Comparison of ENCODE assay signal across 19 cellular contexts in the genomic region with DNA sequence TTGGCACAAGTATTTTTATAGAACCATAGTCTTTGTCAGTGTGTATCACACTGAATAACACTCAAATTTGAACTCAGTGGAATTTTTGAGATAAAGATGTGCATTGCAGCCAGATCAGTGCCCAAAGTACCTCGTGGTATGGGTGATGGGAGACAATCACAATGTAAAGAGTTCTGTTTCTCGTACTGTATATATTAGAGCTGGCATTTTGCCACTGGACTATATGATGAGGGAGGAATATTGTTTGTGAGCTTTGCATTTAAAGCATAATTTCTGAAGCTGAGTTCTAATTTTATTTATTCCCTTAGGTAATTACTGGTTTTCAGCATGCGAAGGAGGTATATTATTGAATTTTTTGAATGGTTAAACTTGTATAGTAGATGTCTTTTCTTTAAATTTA. TPM values are rescaled to one million over a fixed set of nuclear protein-coding genes. Genes with fewer than 3 reads are reported as not detected.
DNase-seq lines count a peak whose midpoint lies in the region; ATAC-seq and TF ChIP-seq lines count a peak whose summit lies in the region.
"Had no signal": no experiment of that assay in that cellular context is flagged by ENCODE, and none has a peak within 500 bp of the region (broad histone marks: within the 10 kb centered on the region; RNA-seq: fewer than 3 reads in every experiment).

No MANE protein-coding gene starts in this region.

- no peak for TF ChIP-seq POLR2A in right lobe of liver (IDR thresholded peaks at IDR 0.05)

- H3K27me3 ChIP-seq in left ventricle myocardium inferior (ENCODE audit: low read depth) (no peaks in the 10 kb centered on the region), right lobe of liver (no peaks in the 10 kb centered on the region), upper lobe of right lung (no peaks in the 10 kb centered on the region)

- H3K36me3 ChIP-seq in left ventricle myocardium inferior (no peaks in the 10 kb centered on the region), SK-N-MC (ENCODE audit: insufficient read depth, low read length) (no peaks in the 10 kb centered on the region), right lobe of liver (no peaks in the 10 kb centered on the region), upper lobe of right lung (no peaks in the 10 kb centered on the region)

- H3K27ac ChIP-seq in left ventricle myocardium inferior (replicated peaks) (peak overlapping the region; percentile 65), SK-N-MC (peak overlapping the region; percentile 49; the same call in 1 of the 2 replicates), right lobe of liver (no peak overlapping the region), upper lobe of right lung (no peak overlapping the region)
- H3K27ac ChIP-seq: 22Rv1, HL-60, PC-9, RWPE1 had no signal

- no peak overlapping the region for H3K4me3 ChIP-seq in left ventricle myocardium inferior
- H3K4me3 ChIP-seq in SK-N-MC, result peak overlapping the region; percentile 39
- no peak overlapping the region for H3K4me3 ChIP-seq in right lobe of liver
- H3K4me3 ChIP-seq in upper lobe of right lung, result no peak overlapping the region
- H3K4me3 ChIP-seq: GM23248, PC-9 had no signal

- peak; percentile 40 for DNase-seq in DMS 273 (lab: John Stamatoyannopoulos, UW; ENCODE audit: unreplicated experiment)
- no peak for DNase-seq in DMS 273 treated with DMSO at 0.1 percent for 48 hours (lab: John Stamatoyannopoulos, UW)
- no peak for DNase-seq in left ventricle myocardium inferior
- DNase-seq in left cardiac atrium, result no peak
- no peak for DNase-seq in SK-N-MC (ENCODE audit: low read depth, low spot score)
- no peak for DNase-seq in right lobe of liver
- DNase-seq in upper lobe of right lung, result no peak
- DNase-seq: GM23248, HCEC 1CT, IMR-90, NCI-H1694, NCI-H2081 treated with DMSO at 0.1 percent for 48 hours, NCI-H226, NCI-H82, PC-9 had no signal

- H3K9ac ChIP-seq in SK-N-MC (ENCODE audit: insufficient read length), result no peak overlapping the region
- H3K9ac ChIP-seq: GM23248 had no signal

- H3K4me1 ChIP-seq in left ventricle myocardium inferior (peaks cover 79% of the 10 kb centered on the region), right lobe of liver (peaks cover 0 to 37% (median 5%) of the 10 kb centered on the region in 4 donors), upper lobe of right lung (peaks cover 23% of the 10 kb centered on the region)

- TF ChIP-seq CTCF in left ventricle myocardium inferior (IDR thresholded peaks at IDR 0.05; ENCODE audit: borderline replicate concordance), result no peak
- no peak for TF ChIP-seq CTCF in right lobe of liver (IDR thresholded peaks at IDR 0.05)
- no peak for TF ChIP-seq CTCF in upper lobe of right lung (IDR thresholded peaks at IDR 0.05)

- H3K9me3 ChIP-seq in left ventricle myocardium inferior (replicated peaks) (no peaks in the 10 kb centered on the region), SK-N-MC (ENCODE audit: low read depth, low read length) (no peaks in the 10 kb centered on the region), right lobe of liver (no peaks in the 10 kb centered on the region), upper lobe of right lung (no peaks in the 10 kb centered on the region)

- intact Hi-C loops in left ventricle myocardium inferior (cut with micrococcal nuclease), result no loop called here
- intact Hi-C loops in left cardiac atrium (cut with DNase I), result loop anchor here in 1 of 2 donors (5.0 kb wide), 1 partner anchor 69 kb away; no protein-coding TSS in a partner anchor
- intact Hi-C loops in right lobe of liver (cut with DNase I), result no loop called here
- intact Hi-C loops in upper lobe of right lung (cut with DNase I), result no loop called here

- ATAC-seq in left cardiac atrium (no peak), HG03457 (IDR thresholded peaks at IDR 0.05; ENCODE audit: unreplicated experiment) (no peak), right lobe of liver (no peak), upper lobe of right lung (no peak)

- WGBS in right lobe of liver (ENCODE audit: insufficient coverage, low coverage, low lambda C conversion rate, missing lambda C conversion rate), result 96% methylated on average over 3 of the region's 3 CpGs

RNA-seq across cellular contexts. Expression of a gene that starts 43.0 kb away (rescaled TPM):
- 1,051 TPM for total RNA-seq in left ventricle myocardium inferior
- 1,000 to 10,000 TPM; 2,389 to 3,652 TPM for total RNA-seq in left cardiac atrium
- total RNA-seq in right lobe of liver, result 10 to 100 TPM; 10.9 to 22.7 (median 16.8) TPM
- 227 TPM for total RNA-seq in upper lobe of right lung

Comparison
In these comparisons a context has a peak if more than half of its experiments do, and no peak if none do; other contexts are left out.
1. H3K27ac ChIP-seq: peak in left ventricle myocardium inferior (single experiment) and SK-N-MC (single experiment); none in right lobe of liver (0 of 3) and upper lobe of right lung (single experiment).